ENCODE assay signal across 3 cellular contexts in the genomic region with DNA sequence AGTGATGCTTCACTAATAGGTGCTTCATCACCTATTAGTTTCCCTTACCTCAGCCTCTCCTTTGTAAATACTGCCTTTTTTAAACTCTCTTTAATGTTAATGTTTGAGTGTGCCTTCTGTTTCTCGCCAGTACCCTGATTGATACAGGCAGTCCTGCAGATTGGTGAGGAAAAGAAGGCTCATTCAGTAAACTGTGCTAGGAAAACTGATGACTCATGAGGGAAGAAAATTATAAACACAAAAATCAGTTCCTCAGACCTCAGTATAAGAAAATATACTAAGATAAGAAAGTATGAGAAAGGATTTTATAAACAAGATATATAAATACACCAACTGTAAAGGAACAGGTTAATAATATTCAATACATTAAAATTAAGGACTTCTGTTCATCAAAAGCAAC.
TF ChIP-seq lines count a peak whose summit lies in the region.

No MANE protein-coding gene starts in this region.

TF ChIP-seq in IMR-90, 13 proteins besides CTCF, POLR2A, EP300 and RAD21:
- TF ChIP-seq RFX5 (IDR thresholded peaks at IDR 0.05; ENCODE audit: low read depth, low read length) (no peak), FOS (IDR thresholded peaks at IDR 0.05; ENCODE audit: low read depth, low read length) (peak; percentile 67), MAFK (IDR thresholded peaks at IDR 0.05; ENCODE audit: low read depth, low read length) (peak; percentile 63), NFE2L2 (IDR thresholded peaks at IDR 0.05; ENCODE audit: low read depth, low read length) (0 out of 2 replicates have a peak, but pooled peaks have one; percentile 23), MXI1 (IDR thresholded peaks at IDR 0.05; ENCODE audit: borderline replicate concordance, low read depth, low read length) (no peak), CEBPB (IDR thresholded peaks at IDR 0.05; ENCODE audit: low read depth, low read length) (no peak)
- TF ChIP-seq, protein P1, sequence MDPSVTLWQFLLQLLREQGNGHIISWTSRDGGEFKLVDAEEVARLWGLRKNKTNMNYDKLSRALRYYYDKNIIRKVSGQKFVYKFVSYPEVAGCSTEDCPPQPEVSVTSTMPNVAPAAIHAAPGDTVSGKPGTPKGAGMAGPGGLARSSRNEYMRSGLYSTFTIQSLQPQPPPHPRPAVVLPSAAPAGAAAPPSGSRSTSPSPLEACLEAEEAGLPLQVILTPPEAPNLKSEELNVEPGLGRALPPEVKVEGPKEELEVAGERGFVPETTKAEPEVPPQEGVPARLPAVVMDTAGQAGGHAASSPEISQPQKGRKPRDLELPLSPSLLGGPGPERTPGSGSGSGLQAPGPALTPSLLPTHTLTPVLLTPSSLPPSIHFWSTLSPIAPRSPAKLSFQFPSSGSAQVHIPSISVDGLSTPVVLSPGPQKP (IDR thresholded peaks at IDR 0.05; ENCODE audit: borderline replicate concordance, low read depth, low read length), result no peak

TF ChIP-seq in K562, 482 proteins besides CTCF, POLR2A, EP300 and RAD21:
- TF ChIP-seq PYGO2 (tag; IDR thresholded peaks at IDR 0.05) (no peak), ZC3H4 (CRISPR knock-in tag; IDR thresholded peaks at IDR 0.05; ENCODE audit: borderline replicate concordance) (no peak), U2AF1 (optimal IDR thresholded peaks at IDR 0.05; ENCODE audit: low read depth, low read length) (no peak), C11orf30 (IDR thresholded peaks at IDR 0.05; ENCODE audit: low read depth) (peak; percentile 35; the same call in 1 of the 2 replicates), ZNF316 (IDR thresholded peaks at IDR 0.05) (peak; percentile 52; the same call in 1 of the 2 replicates), SOX6 (IDR thresholded peaks at IDR 0.05) (no peak)
- TF ChIP-seq, protein P2, sequence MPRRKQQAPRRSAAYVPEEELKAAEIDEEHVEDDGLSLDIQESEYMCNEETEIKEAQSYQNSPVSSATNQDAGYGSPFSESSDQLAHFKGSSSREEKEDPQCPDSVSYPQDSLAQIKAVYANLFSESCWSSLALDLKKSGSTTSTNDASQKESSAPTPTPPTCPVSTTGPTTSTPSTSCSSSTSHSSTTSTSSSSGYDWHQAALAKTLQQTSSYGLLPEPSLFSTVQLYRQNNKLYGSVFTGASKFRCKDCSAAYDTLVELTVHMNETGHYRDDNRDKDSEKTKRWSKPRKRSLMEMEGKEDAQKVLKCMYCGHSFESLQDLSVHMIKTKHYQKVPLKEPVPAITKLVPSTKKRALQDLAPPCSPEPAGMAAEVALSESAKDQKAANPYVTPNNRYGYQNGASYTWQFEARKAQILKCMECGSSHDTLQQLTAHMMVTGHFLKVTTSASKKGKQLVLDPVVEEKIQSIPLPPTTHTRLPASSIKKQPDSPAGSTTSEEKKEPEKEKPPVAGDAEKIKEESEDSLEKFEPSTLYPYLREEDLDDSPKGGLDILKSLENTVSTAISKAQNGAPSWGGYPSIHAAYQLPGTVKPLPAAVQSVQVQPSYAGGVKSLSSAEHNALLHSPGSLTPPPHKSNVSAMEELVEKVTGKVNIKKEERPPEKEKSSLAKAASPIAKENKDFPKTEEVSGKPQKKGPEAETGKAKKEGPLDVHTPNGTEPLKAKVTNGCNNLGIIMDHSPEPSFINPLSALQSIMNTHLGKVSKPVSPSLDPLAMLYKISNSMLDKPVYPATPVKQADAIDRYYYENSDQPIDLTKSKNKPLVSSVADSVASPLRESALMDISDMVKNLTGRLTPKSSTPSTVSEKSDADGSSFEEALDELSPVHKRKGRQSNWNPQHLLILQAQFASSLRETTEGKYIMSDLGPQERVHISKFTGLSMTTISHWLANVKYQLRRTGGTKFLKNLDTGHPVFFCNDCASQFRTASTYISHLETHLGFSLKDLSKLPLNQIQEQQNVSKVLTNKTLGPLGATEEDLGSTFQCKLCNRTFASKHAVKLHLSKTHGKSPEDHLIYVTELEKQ (CRISPR knock-in tag; IDR thresholded peaks at IDR 0.05), result no peak

TF ChIP-seq in HEK293T, 16 proteins besides CTCF, POLR2A, EP300 and RAD21 (continued from another document):
- TF ChIP-seq LEF1 (IDR thresholded peaks at IDR 0.05; ENCODE audit: borderline replicate concordance) (no peak), L3MBTL2 (conservative IDR thresholded peaks at IDR 0.05) (no peak), FOXM1 (IDR thresholded peaks at IDR 0.05; ENCODE audit: borderline replicate concordance) (no peak), ARNT (IDR thresholded peaks at IDR 0.05) (no peak), ZNF384 (IDR thresholded peaks at IDR 0.05) (no peak), HDGF (IDR thresholded peaks at IDR 0.05; ENCODE audit: borderline replicate concordance) (no peak), PKNOX1 (IDR thresholded peaks at IDR 0.05) (no peak), CTBP1 (IDR thresholded peaks at IDR 0.05; ENCODE audit: borderline replicate concordance) (no peak), FOXK2 (IDR thresholded peaks at IDR 0.05) (no peak), FOXA1 (IDR thresholded peaks at IDR 0.05) (no peak)
TF ChIP-seq in HEK293T: peak in this region for 0.
